ENCODE assay signal across 8 cellular contexts in the genomic region with DNA sequence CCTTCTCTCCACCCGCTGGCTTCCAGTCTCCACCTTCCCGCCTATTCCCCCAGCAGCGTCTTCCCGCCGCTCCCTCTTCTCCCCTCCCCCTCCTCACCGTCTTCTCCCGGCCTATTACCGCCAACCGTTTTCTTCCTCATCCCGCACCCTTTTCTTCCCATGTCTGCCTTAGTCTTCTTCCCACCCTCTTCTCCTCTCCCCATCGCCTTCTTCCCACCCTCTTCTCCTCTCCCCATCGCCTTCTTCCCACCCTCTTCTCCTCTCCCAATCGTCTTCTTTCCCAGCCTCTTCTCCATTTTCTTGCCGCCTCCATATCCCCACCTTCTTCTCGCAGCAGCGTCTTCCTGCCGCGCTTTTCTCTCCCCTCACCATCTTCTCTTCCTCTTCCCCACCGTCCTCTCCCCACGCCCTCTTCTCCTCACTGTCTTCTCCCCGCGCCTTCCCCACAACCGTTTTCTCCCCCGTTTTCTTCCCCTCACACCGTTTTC. TPM values are rescaled to one million over a fixed set of nuclear protein-coding genes. Genes with fewer than 3 reads are reported as not detected.
DNase-seq lines count a peak whose midpoint lies in the region; ATAC-seq and TF ChIP-seq lines count a peak whose summit lies in the region.
"Not testable (repeated sequence)": the region's sequence is repeated elsewhere in the genome, so short reads cannot be mapped to it uniquely, and the experiment has no call there.

No MANE protein-coding gene starts in this region.

- H3K27me3 Mint-ChIP-seq in chondrocyte (ENCODE audit: low read depth) = not testable (repeated sequence)

- not testable (repeated sequence) for H2AFZ ChIP-seq in OCI-LY3 (ENCODE audit: low read depth, low read length)

- not testable (repeated sequence) for H3K27me3 ChIP-seq in OCI-LY3 (ENCODE audit: low read depth, low read length); right cardiac atrium (ENCODE audit: control insufficient read depth, insufficient read depth); neutrophil

- H3K4me2 ChIP-seq in OCI-LY3 (ENCODE audit: low read length) = not testable (repeated sequence)

- peak overlapping the region; percentile 80 for H3K27ac ChIP-seq in C4-2B
- H3K27ac ChIP-seq in OCI-LY3 (ENCODE audit: low read length); right cardiac atrium (ENCODE audit: low read length); neutrophil: not testable (repeated sequence)

- H3K4me3 ChIP-seq in HFF-Myc (replicated peaks; ENCODE audit: low read depth, low read length) = peak overlapping the region; percentile 50
- H3K4me3 ChIP-seq in OCI-LY3 (ENCODE audit: low read length) = peak overlapping the region; percentile 61
- peak overlapping the region; percentile 17 for H3K4me3 ChIP-seq in right cardiac atrium (ENCODE audit: low read length)
- H3K4me3 ChIP-seq in neutrophil (ENCODE audit: low read depth in 1 of 2, low read length in 1 of 2) = peak overlapping the region; percentile 55 to 65

- H3K9me3 ChIP-seq in OCI-LY3 (ENCODE audit: insufficient read depth, low read length); right cardiac atrium (ENCODE audit: control insufficient read depth, low read length); neutrophil: not testable (repeated sequence)

- not testable (repeated sequence) for TF ChIP-seq CTCF in C4-2B (conservative IDR thresholded peaks at IDR 0.05); HFF-Myc (IDR thresholded peaks at IDR 0.05; ENCODE audit: low read depth, low read length, missing control alignments); OCI-LY3 (IDR thresholded peaks at IDR 0.05; ENCODE audit: low read depth, low read length); chondrocyte (IDR thresholded peaks at IDR 0.05); neutrophil (IDR thresholded peaks at IDR 0.05)

- not testable (repeated sequence) for DNase-seq in HFF-Myc (ENCODE audit: extremely low read depth, low read depth); chondrocyte (ENCODE audit: low spot score)
- peak; percentile 63 for DNase-seq in activated CD8-positive, alpha-beta memory T cell treated with anti-CD3 and anti-CD28 coated beads, Interleukin-2, amount 50 U/mL, for 48 hours
- DNase-seq in right cardiac atrium = peak; percentile 17 to 56 (median 45)
- peak; percentile 16 for DNase-seq in stimulated activated CD8-positive, alpha-beta memory T cell treated with anti-CD3 and anti-CD28 coated beads, Interleukin-15, amount 100 ng/mL, for 24 hours (ENCODE audit: low read depth)

- not testable (repeated sequence) for H4K20me1 ChIP-seq in OCI-LY3 (ENCODE audit: insufficient read depth, low read length)

- H3K36me3 ChIP-seq in OCI-LY3 (replicated peaks; ENCODE audit: low read depth, low read length); neutrophil: not testable (repeated sequence)

- H3K27ac Mint-ChIP-seq in chondrocyte (ENCODE audit: unreplicated experiment) = peak overlapping the region; percentile 98

- H3K4me1 Mint-ChIP-seq in chondrocyte (ENCODE audit: low read depth) = peaks cover 16% of the 10 kb centered on the region

- ATAC-seq in right cardiac atrium = peak; percentile 83 to 89

- H3K79me2 ChIP-seq in OCI-LY3 (ENCODE audit: low read length) = not testable (repeated sequence)

- H3K9ac ChIP-seq in OCI-LY3 (ENCODE audit: low read length) = peak overlapping the region; percentile 32; the same call in 1 of the 2 replicates

- intact Hi-C loops in right cardiac atrium (cut with DNase I) = not testable (repeated sequence)

- H3K4me3 Mint-ChIP-seq in chondrocyte (ENCODE audit: unreplicated experiment) = peak overlapping the region; percentile 98

- H3K4me1 ChIP-seq in OCI-LY3 (ENCODE audit: low read length); right cardiac atrium (ENCODE audit: control insufficient read depth, insufficient read depth, low read length): not testable (repeated sequence)
- peaks cover 13 to 14% of the 10 kb centered on the region in 2 experiments for H3K4me1 ChIP-seq in neutrophil (ENCODE audit: control insufficient read depth in 1 of 2, insufficient read depth in 1 of 2, low read depth in 1 of 2, low read length in 1 of 2)

- H3K36me3 Mint-ChIP-seq in chondrocyte (ENCODE audit: low read depth) = not testable (repeated sequence)

- under 1% methylated on average over 23 of the region's 25 CpGs for WGBS in right cardiac atrium

- H3K9me3 Mint-ChIP-seq in chondrocyte (ENCODE audit: low read depth) = not testable (repeated sequence)

RNA-seq across cellular contexts. Expression of a gene that starts 33.8 kb away (rescaled TPM):
- total RNA-seq in chondrocyte (not detected in 3 replicates), right cardiac atrium (not detected)
- polyA plus RNA-seq in right cardiac atrium = not detected

RNA-seq across cellular contexts. Expression of a gene that starts 48.1 kb away (rescaled TPM):
- total RNA-seq in chondrocyte (3.9 to 5.9 TPM (median 4.2 TPM) in 3 replicates), right cardiac atrium (1 to 10 TPM; 7.3 to 9.9 (median 8.7) TPM)
- 6.4 TPM for polyA plus RNA-seq in right cardiac atrium
